Comparison of ENCODE assay signal across 28 cellular contexts in the genomic region with DNA sequence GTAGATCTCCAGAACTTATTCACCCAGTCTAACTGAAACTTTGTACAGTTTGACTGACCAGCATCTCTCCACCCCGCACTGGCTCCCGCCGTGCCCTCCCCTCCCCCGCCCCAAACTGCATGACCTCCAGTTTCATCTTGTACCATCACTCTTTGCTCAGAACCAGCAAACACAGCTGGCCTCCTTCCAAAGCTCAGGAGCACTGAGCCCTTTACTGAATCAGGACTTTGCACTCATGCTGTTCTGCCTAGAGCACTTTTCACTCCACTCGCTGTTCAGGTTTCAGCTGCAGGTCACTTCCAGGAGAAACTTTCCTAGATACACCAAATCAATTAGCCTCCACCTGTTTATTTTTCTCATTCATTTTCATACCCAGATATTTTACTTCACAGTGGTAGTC.
DNase-seq lines count a peak whose midpoint lies in the region; ATAC-seq and TF ChIP-seq lines count a peak whose summit lies in the region.
"Had no signal": no experiment of that assay in that cellular context is flagged by ENCODE, and none has a peak within 500 bp of the region (broad histone marks: within the 10 kb centered on the region; RNA-seq: fewer than 3 reads in every experiment).

No MANE protein-coding gene starts in this region.

- H4K91ac ChIP-seq in mesenchymal stem cell (ENCODE audit: low read length) = peak overlapping the region; percentile 68

- intact Hi-C loops in left ventricle myocardium superior (cut with micrococcal nuclease) (no loop called here), Right ventricle myocardium superior (cut with DNase I) (no loop called here), posterior cingulate gyrus (cut with DNase I) (no loop called here)

- no peaks in the 10 kb centered on the region for H3K9me3 ChIP-seq in mesenchymal stem cell (ENCODE audit: control insufficient read depth, low read length)
- H3K9me3 ChIP-seq: BE2C, HAP-1, SJSA1, stomach, tibial nerve had no signal

- H2AFZ ChIP-seq in mesenchymal stem cell (ENCODE audit: low read depth, low read length) = no peak overlapping the region

- no peak overlapping the region for H2BK12ac ChIP-seq in mesenchymal stem cell (ENCODE audit: low read length in 2 of 2)

- H4K8ac ChIP-seq in mesenchymal stem cell (ENCODE audit: low read length) = peak overlapping the region; percentile 8

- ATAC-seq in left ventricle myocardium superior (peak; percentile 46), Right ventricle myocardium superior (ENCODE audit: poor library complexity) (no peak)
- ATAC-seq: T-cell had no signal

- no peak overlapping the region for H2AK5ac ChIP-seq in mesenchymal stem cell (ENCODE audit: low read length, severe bottlenecking)

- no peak overlapping the region for H3K9ac ChIP-seq in mesenchymal stem cell (ENCODE audit: low read length)

- H2BK15ac ChIP-seq in mesenchymal stem cell (ENCODE audit: low read depth, poor library complexity, severe bottlenecking) = no peak overlapping the region

- H2BK5ac ChIP-seq in mesenchymal stem cell (ENCODE audit: low read depth, low read length, poor library complexity, severe bottlenecking) = no peak overlapping the region

- no peaks in the 10 kb centered on the region for H3K27me3 ChIP-seq in mesenchymal stem cell (ENCODE audit: control insufficient read depth in 1 of 2, insufficient read depth in 1 of 2, low read length in 2 of 2)
- H3K27me3 ChIP-seq: BE2C, SJSA1, tibial nerve had no signal

- H3K36me3 ChIP-seq in mesenchymal stem cell (ENCODE audit: control insufficient read depth in 1 of 2, insufficient read depth in 2 of 2, low read depth in 1 of 2, low read length in 2 of 2) = no peaks in the 10 kb centered on the region
- H3K36me3 ChIP-seq: BE2C, HAP-1, SJSA1, stomach, tibial nerve had no signal

- DNase-seq in left ventricle myocardium superior = no peak
- no peak for DNase-seq in Right ventricle myocardium superior
- peak; percentile 23 for DNase-seq in choroid plexus epithelial cell (ENCODE audit: low read depth)
- no peak for DNase-seq in mesenchymal stem cell
- no peak for DNase-seq in NCI-H526 treated with DMSO at 0.1 percent for 48 hours (lab: John Stamatoyannopoulos, UW)
- DNase-seq in posterior cingulate gyrus = no peak
- DNase-seq in foreskin melanocyte = no peak
- DNase-seq in NCI-H1436 (lab: John Stamatoyannopoulos, UW) = no peak
- DNase-seq: ACHN; activated CD4-positive, alpha-beta T cell treated with anti-CD3 and anti-CD28 coated beads, Interleukin-2, amount 50 U/mL, for 48 hours; activated CD4-positive, CD25-positive, alpha-beta regulatory T cell; activated naive CD4-positive, alpha-beta T cell treated with anti-CD3 and anti-CD28 coated beads, Interleukin-2, amount 10 ng/mL, durations not matched to agents 7 days and 5 days; amniotic stem cell; BE2C; DMS79 treated with DMSO at 0.1 percent for 48 hours; effector memory CD4-positive, alpha-beta T cell; erythroblast; head of caudate nucleus; kidney; naive B cell; NCI-H1105 treated with DMSO at 0.1 percent for 48 hours; NCI-H446 treated with DMSO at 0.1 percent for 48 hours; nucleus accumbens; stomach; T-cell had no signal

- H3K4me2 ChIP-seq in mesenchymal stem cell (ENCODE audit: low read length, poor library complexity, severe bottlenecking) = no peak overlapping the region

- no peak overlapping the region for H2BK120ac ChIP-seq in mesenchymal stem cell (ENCODE audit: low read depth, low read length)

- H3K4me3 ChIP-seq in choroid plexus epithelial cell (ENCODE audit: low read depth, low read length) (no peak overlapping the region), mesenchymal stem cell (ENCODE audit: insufficient read depth in 1 of 2, low read depth in 1 of 2, low read length in 2 of 2) (no peak overlapping the region)
- H3K4me3 ChIP-seq: HAP-1, SJSA1, stomach, tibial nerve had no signal

- H3K27ac ChIP-seq in mesenchymal stem cell (ENCODE audit: low read length, poor library complexity, severe bottlenecking) = no peak overlapping the region
- H3K27ac ChIP-seq: SJSA1, stomach, tibial nerve had no signal

- no peaks in the 10 kb centered on the region for H3K4me1 ChIP-seq in mesenchymal stem cell (ENCODE audit: control insufficient read depth, insufficient read depth, low read depth, low read length)
- H3K4me1 ChIP-seq: HAP-1, SJSA1 had no signal

- no peak overlapping the region for H3K14ac ChIP-seq in mesenchymal stem cell (ENCODE audit: low read length in 2 of 2)

- no peak overlapping the region for H3K4ac ChIP-seq in mesenchymal stem cell (ENCODE audit: low read depth in 1 of 2, low read length in 2 of 2)

- H3K18ac ChIP-seq in mesenchymal stem cell (ENCODE audit: low read depth in 1 of 2, low read length in 2 of 2) = no peak overlapping the region

- no peaks in the 10 kb centered on the region for H3K79me1 ChIP-seq in mesenchymal stem cell (replicated peaks; ENCODE audit: low read length, poor library complexity, severe bottlenecking)

- no peak for TF ChIP-seq CTCF in choroid plexus epithelial cell (conservative IDR thresholded peaks at IDR 0.05; ENCODE audit: low read depth, low read length)

- 96% methylated on average over 5 of the region's 5 CpGs for WGBS in mesenchymal stem cell

- H3K23ac ChIP-seq in mesenchymal stem cell (ENCODE audit: low read length in 2 of 2) = no peak overlapping the region
